Comparison of ENCODE assay signal across 8 cellular contexts in genomic region chr11:62611705-62612365, GRCh38. TPM values are rescaled to one million over a fixed set of nuclear protein-coding genes. Genes with fewer than 3 reads are reported as not detected.
DNase-seq lines count a peak whose midpoint lies in the region; ATAC-seq and TF ChIP-seq lines count a peak whose summit lies in the region.

No MANE protein-coding gene starts in this region.

- H3K36me3 Mint-ChIP-seq in activated naive CD8-positive, alpha-beta T cell: peaks cover 2% of the 10 kb centered on the region

- H3K36me3 ChIP-seq in OCI-LY3 (replicated peaks; ENCODE audit: low read depth, low read length) (peaks cover 15% of the 10 kb centered on the region), prostate gland (no peaks in the 10 kb centered on the region)

- peak; percentile 13 for ATAC-seq in HG02943 (IDR thresholded peaks at IDR 0.05; ENCODE audit: low read depth, unreplicated experiment)

- H3K27me3 ChIP-seq in OCI-LY3 (ENCODE audit: low read depth, low read length): no peaks in the 10 kb centered on the region
- H3K27me3 ChIP-seq in prostate gland (replicated peaks; ENCODE audit: insufficient read depth): no peaks in the 10 kb centered on the region

- H3K9me3 Mint-ChIP-seq in activated naive CD8-positive, alpha-beta T cell (ENCODE audit: low read depth): no peaks in the 10 kb centered on the region

- H3K79me2 ChIP-seq in OCI-LY3 (ENCODE audit: low read length): peaks cover 16% of the 10 kb centered on the region

- peaks cover 53% of the 10 kb centered on the region for H3K4me1 Mint-ChIP-seq in activated naive CD8-positive, alpha-beta T cell (ENCODE audit: low read depth)

- peaks cover 9% of the 10 kb centered on the region for H3K4me1 ChIP-seq in OCI-LY3 (ENCODE audit: low read length)
- peaks cover 3% of the 10 kb centered on the region for H3K4me1 ChIP-seq in prostate gland (replicated peaks)

- H3K9ac ChIP-seq in OCI-LY3 (ENCODE audit: low read length): peak overlapping the region; percentile 96

- no peaks in the 10 kb centered on the region for H3K27me3 Mint-ChIP-seq in activated naive CD8-positive, alpha-beta T cell

- peak overlapping the region; percentile 99 for H3K4me3 Mint-ChIP-seq in activated naive CD8-positive, alpha-beta T cell

- DNase-seq in NCI-H82 (lab: John Stamatoyannopoulos, UW) (peak; percentile 68), NCI-H82 treated with DMSO at 0.1 percent for 48 hours (lab: John Stamatoyannopoulos, UW; ENCODE audit: unreplicated experiment) (no peak), cardiac septum (ENCODE audit: low spot score) (peak; percentile 78), prostate gland (ENCODE audit: low spot score) (no peak), middle frontal gyrus (ENCODE audit: extremely low spot score, low spot score) (no peak)

- H2AFZ ChIP-seq in OCI-LY3 (ENCODE audit: low read depth, low read length): peak overlapping the region; percentile 31

- H3K4me2 ChIP-seq in OCI-LY3 (ENCODE audit: low read length): peak overlapping the region; percentile 96

- no peaks in the 10 kb centered on the region for H4K20me1 ChIP-seq in OCI-LY3 (ENCODE audit: insufficient read depth, low read length)

- H3K27ac Mint-ChIP-seq in activated naive CD8-positive, alpha-beta T cell: peak overlapping the region; percentile 99

- H3K4me3 ChIP-seq in OCI-LY3 (ENCODE audit: low read length): peak overlapping the region; percentile 91
- H3K4me3 ChIP-seq in prostate gland: peak overlapping the region; percentile 75

- TF ChIP-seq POLR2A in prostate gland (IDR thresholded peaks at IDR 0.05): no peak

- H3K9me3 ChIP-seq in OCI-LY3 (ENCODE audit: insufficient read depth, low read length) (no peaks in the 10 kb centered on the region), prostate gland (no peaks in the 10 kb centered on the region)

- H3K27ac ChIP-seq in OCI-LY3 (ENCODE audit: low read length): peak overlapping the region; percentile 72
- H3K27ac ChIP-seq in prostate gland: peak overlapping the region; percentile 97 to 98

- WGBS in prostate gland: 1% methylated on average over 30 of the region's 34 CpGs

- intact Hi-C loops in cardiac septum (cut with DNase I): no loop called here
- intact Hi-C loops in prostate gland (cut with DNase I): loop anchor here (5.0 kb wide), 1 partner anchor 65 kb away; the partner anchor contains the start of gene AHNAK

- TF ChIP-seq CTCF in OCI-LY3 (IDR thresholded peaks at IDR 0.05; ENCODE audit: low read depth, low read length): no peak
- peak in 1 of 4 experiments; percentile 8 for TF ChIP-seq CTCF in prostate gland (IDR thresholded peaks at IDR 0.05)

RNA-seq across cellular contexts. Expression of gene EML3, which starts 0.7 kb away (rescaled TPM):
- total RNA-seq in cardiac septum (29.6 TPM), prostate gland (10 to 100 TPM; 50.2 to 80.1 TPM)

RNA-seq across cellular contexts. Expression of gene ROM1, which starts 1.2 kb away (rescaled TPM):
- total RNA-seq in cardiac septum (6.0 TPM), prostate gland (10 to 100 TPM in 1 of 2 donors, 1 to 10 TPM in 1; 8.0 to 12.7 TPM)

RNA-seq across cellular contexts. Expression of gene B3GAT3, which starts 10.0 kb away (rescaled TPM):
- 16.0 TPM for total RNA-seq in cardiac septum
- total RNA-seq in prostate gland: 10 to 100 TPM; 57.0 to 75.3 TPM

RNA-seq across cellular contexts. Expression of gene MTA2, which starts 10.2 kb away (rescaled TPM):
- total RNA-seq in cardiac septum: 36.8 TPM
- 100 to 1,000 TPM in 1 of 2 donors, 10 to 100 TPM in 1; 96.5 to 110 TPM for total RNA-seq in prostate gland

RNA-seq across cellular contexts. Expression of gene TUT1, which starts 20.5 kb away (rescaled TPM):
- total RNA-seq in cardiac septum: 11.7 TPM
- total RNA-seq in prostate gland: 10 to 100 TPM; 26.6 to 30.6 TPM

Comparison
In these comparisons a context has a peak if more than half of its experiments do, and no peak if none do; other contexts are left out.
1. DNase-seq: peak in NCI-H82 (single experiment) and cardiac septum (single experiment); none in NCI-H82 treated with DMSO at 0.1 percent for 48 hours (single experiment), prostate gland (single experiment) and middle frontal gyrus (single experiment).